In genomic region chr13:91331047-91331915, GRCh38 we compare ENCODE assay signal across 13 cellular contexts. TPM values are rescaled to one million over a fixed set of nuclear protein-coding genes. Genes with fewer than 3 reads are reported as not detected.
DNase-seq lines count a peak whose midpoint lies in the region; ATAC-seq lines count a peak whose summit lies in the region.
"Had no signal": no experiment of that assay in that cellular context is flagged by ENCODE, and none has a peak within 500 bp of the region (broad histone marks: within the 10 kb centered on the region; RNA-seq: fewer than 3 reads in every experiment).

No MANE protein-coding gene starts in this region.

- H3K36me3 Mint-ChIP-seq in CD4-positive, CD25-positive, alpha-beta regulatory T cell, result no peaks in the 10 kb centered on the region
- H3K36me3 Mint-ChIP-seq in naive thymus-derived CD4-positive, alpha-beta T cell, result no peaks in the 10 kb centered on the region
- H3K36me3 Mint-ChIP-seq: neural progenitor cell had no signal

- peak in 1 of 3 donors; percentile 23 for DNase-seq in CD4-positive, CD25-positive, alpha-beta regulatory T cell
- DNase-seq in naive thymus-derived CD4-positive, alpha-beta T cell, result no peak
- no peak for DNase-seq in effector CD4-positive, alpha-beta T cell
- no peak for DNase-seq in DMS 273 treated with DMSO at 0.1 percent for 48 hours (lab: John Stamatoyannopoulos, UW)
- DNase-seq in cardiac septum (ENCODE audit: low spot score), result no peak
- DNase-seq: activated gamma-delta T cell; BE2C; stimulated activated CD4-positive, alpha-beta T cell treated with anti-CD3 and anti-CD28 coated beads, Interleukin-2, amount 100 ng/mL, for 48 hours had no signal

- no peak for ATAC-seq in CD4-positive, CD25-positive, alpha-beta regulatory T cell (ENCODE audit: low read depth in 2 of 2)
- ATAC-seq in GM18909 (IDR thresholded peaks at IDR 0.05; ENCODE audit: poor library complexity, unreplicated experiment), result peak; percentile 79
- peak; percentile 89 for ATAC-seq in HG02610 (IDR thresholded peaks at IDR 0.05; ENCODE audit: unreplicated experiment)
- ATAC-seq in HG03442 (IDR thresholded peaks at IDR 0.05; ENCODE audit: unreplicated experiment), result peak; percentile 85
- ATAC-seq in naive thymus-derived CD4-positive, alpha-beta T cell, result no peak

- no peaks in the 10 kb centered on the region for H3K9me3 ChIP-seq in CD4-positive, CD25-positive, alpha-beta regulatory T cell (ENCODE audit: control insufficient read depth in 2 of 2, low read length in 2 of 2)
- no peaks in the 10 kb centered on the region for H3K9me3 ChIP-seq in naive thymus-derived CD4-positive, alpha-beta T cell (ENCODE audit: control insufficient read depth in 2 of 3, low read length in 3 of 3)
- H3K9me3 ChIP-seq: BE2C, thoracic aorta had no signal

- no peak overlapping the region for H3K27ac ChIP-seq in CD4-positive, CD25-positive, alpha-beta regulatory T cell (ENCODE audit: insufficient read depth, low read length, poor library complexity, severe bottlenecking)
- H3K27ac ChIP-seq in naive thymus-derived CD4-positive, alpha-beta T cell (ENCODE audit: low read depth, low read length), result no peak overlapping the region
- H3K27ac ChIP-seq: neural progenitor cell, thoracic aorta had no signal

- peaks cover 0 to 7% (median 4%) of the 10 kb centered on the region in 4 donors for H3K4me1 Mint-ChIP-seq in CD4-positive, CD25-positive, alpha-beta regulatory T cell
- H3K4me1 Mint-ChIP-seq in naive thymus-derived CD4-positive, alpha-beta T cell, result peaks cover 0 to 19% (median 0%) of the 10 kb centered on the region in 7 donors
- H3K4me1 Mint-ChIP-seq: neural progenitor cell had no signal

- peaks cover 3% of the 10 kb centered on the region for H3K27me3 ChIP-seq in CD4-positive, CD25-positive, alpha-beta regulatory T cell (ENCODE audit: control insufficient read depth, insufficient read depth, low read length)
- H3K27me3 ChIP-seq in naive thymus-derived CD4-positive, alpha-beta T cell (ENCODE audit: control insufficient read depth in 2 of 2, insufficient read depth in 2 of 2, low read length in 2 of 2), result no peaks in the 10 kb centered on the region

- intact Hi-C loops in naive thymus-derived CD4-positive, alpha-beta T cell (cut with micrococcal nuclease), result loop anchor here in 1 of 2 donors (1.0 to 2.0 kb wide), 2 partner anchors 16 to 18 kb away; partner anchors contain the start of gene MIR17HG
- intact Hi-C loops in cardiac septum (cut with DNase I), result no loop called here

- POLR2A ChIA-PET in naive thymus-derived CD4-positive, alpha-beta T cell (lab: Charles Lee), result no interaction called here

- H3K27me3 Mint-ChIP-seq in CD4-positive, CD25-positive, alpha-beta regulatory T cell, result peaks cover 12% of the 10 kb centered on the region
- H3K27me3 Mint-ChIP-seq in naive thymus-derived CD4-positive, alpha-beta T cell, result peaks cover 0 to 7% (median 0%) of the 10 kb centered on the region in 5 donors

- peak overlapping the region in 2 of 3 donors; percentile 5 to 8 for H3K27ac Mint-ChIP-seq in CD4-positive, CD25-positive, alpha-beta regulatory T cell
- H3K27ac Mint-ChIP-seq in naive thymus-derived CD4-positive, alpha-beta T cell, result peak overlapping the region in 1 of 9 donors; percentile 62
- H3K27ac Mint-ChIP-seq: neural progenitor cell had no signal

- H3K36me3 ChIP-seq in CD4-positive, CD25-positive, alpha-beta regulatory T cell (ENCODE audit: control insufficient read depth, insufficient read depth, low read length), result no peaks in the 10 kb centered on the region
- H3K36me3 ChIP-seq in naive thymus-derived CD4-positive, alpha-beta T cell (ENCODE audit: control insufficient read depth in 2 of 3, insufficient read depth in 3 of 3, low read length in 3 of 3), result no peaks in the 10 kb centered on the region
- H3K36me3 ChIP-seq: BE2C, neural progenitor cell, thoracic aorta had no signal

- CTCF ChIA-PET in naive thymus-derived CD4-positive, alpha-beta T cell (lab: Charles Lee), result interaction anchor here (1.1 kb wide), 1 partner anchor 18 kb away, joined by 3 read pairs; no protein-coding TSS in a partner anchor

- H3K4me1 ChIP-seq in CD4-positive, CD25-positive, alpha-beta regulatory T cell (ENCODE audit: control insufficient read depth, insufficient read depth, low read length, poor library complexity, severe bottlenecking), result peaks cover 4% of the 10 kb centered on the region
- no peaks in the 10 kb centered on the region for H3K4me1 ChIP-seq in naive thymus-derived CD4-positive, alpha-beta T cell (ENCODE audit: control insufficient read depth in 2 of 2, insufficient read depth in 2 of 2, low read length in 2 of 2)
- H3K4me1 ChIP-seq: BE2C, neural progenitor cell had no signal

- no peak overlapping the region for H3K4me3 Mint-ChIP-seq in CD4-positive, CD25-positive, alpha-beta regulatory T cell
- H3K4me3 Mint-ChIP-seq in naive thymus-derived CD4-positive, alpha-beta T cell, result peak overlapping the region in 1 of 10 donors; percentile 64
- H3K4me3 Mint-ChIP-seq: neural progenitor cell had no signal

- no peaks in the 10 kb centered on the region for H3K9me3 Mint-ChIP-seq in CD4-positive, CD25-positive, alpha-beta regulatory T cell
- H3K9me3 Mint-ChIP-seq in naive thymus-derived CD4-positive, alpha-beta T cell, result peaks cover 0 to 2% (median 0%) of the 10 kb centered on the region in 11 donors
- H3K9me3 Mint-ChIP-seq: neural progenitor cell had no signal

- H3K4me3 ChIP-seq in CD4-positive, CD25-positive, alpha-beta regulatory T cell (ENCODE audit: low read depth, low read length), result peak overlapping the region; percentile 13
- no peak overlapping the region for H3K4me3 ChIP-seq in naive thymus-derived CD4-positive, alpha-beta T cell (ENCODE audit: low read length)
- H3K4me3 ChIP-seq: neural progenitor cell, thoracic aorta had no signal

RNA-seq across cellular contexts. Expression of gene MIR17HG, which starts 16.2 kb away (rescaled TPM):
- 7.2 TPM for total RNA-seq in CD4-positive, CD25-positive, alpha-beta regulatory T cell
- under 1 TPM; 0.32 to 0.64 (median 0.48) TPM for polyA plus RNA-seq in CD4-positive, CD25-positive, alpha-beta regulatory T cell
- total RNA-seq in naive thymus-derived CD4-positive, alpha-beta T cell, result 10 to 100 TPM; 10.3 to 17.5 (median 13.0) TPM
- polyA plus RNA-seq in naive thymus-derived CD4-positive, alpha-beta T cell, result under 1 TPM; 0.28 to 0.87 TPM
- total RNA-seq in cardiac septum, result 0.65 TPM

Comparison
In these comparisons a context has a peak if more than half of its experiments do, and no peak if none do; other contexts are left out.
1. ATAC-seq: peak in GM18909 (single experiment), HG02610 (single experiment) and HG03442 (single experiment); none in CD4-positive, CD25-positive, alpha-beta regulatory T cell (0 of 2) and naive thymus-derived CD4-positive, alpha-beta T cell (single experiment).